14 cellular contexts compared by ENCODE assay signal in genomic region chr9:127358023-127358535, GRCh38.
"Had no signal": no experiment of that assay in that cellular context is flagged by ENCODE, and none has a peak within 500 bp of the region (broad histone marks: within the 10 kb centered on the region; RNA-seq: fewer than 3 reads in every experiment).

No MANE protein-coding gene starts in this region.

- ATAC-seq: esophagus mucosa; gastrocnemius medialis; natural killer cell treated with Interleukin-12 subunit alpha and Interleukin-12 subunit beta and Interleukin-15 and Interleukin-18, amount 100 ng/mL, for 72 hours had no signal

- H3K4me3 Mint-ChIP-seq: natural killer cell treated with Interleukin-12 subunit alpha and Interleukin-12 subunit beta and Interleukin-15 and Interleukin-18, amount 100 ng/mL, for 72 hours; neural progenitor cell had no signal

- H3K27ac ChIP-seq: heart right ventricle, neural progenitor cell, ovary, tibial nerve had no signal

- H3K9me3 Mint-ChIP-seq: natural killer cell treated with Interleukin-12 subunit alpha and Interleukin-12 subunit beta and Interleukin-15 and Interleukin-18, amount 100 ng/mL, for 72 hours; neural progenitor cell had no signal

- H3K36me3 Mint-ChIP-seq: natural killer cell treated with Interleukin-12 subunit alpha and Interleukin-12 subunit beta and Interleukin-15 and Interleukin-18, amount 100 ng/mL, for 72 hours had no signal

- DNase-seq: effector memory CD4-positive, alpha-beta T cell; gastrocnemius medialis; heart right ventricle; hypothalamus; nucleus accumbens; ovary; right cardiac atrium; small intestine; stimulated activated CD4-positive, alpha-beta T cell treated with anti-CD3 and anti-CD28 coated beads, Interleukin-12 subunit alpha, Interleukin-12 subunit beta, amount 100 ng/mL, for 4 hours; stimulated activated naive CD4-positive, alpha-beta T cell treated with Interleukin-2 at 50 U/mL for 16 hours had no signal
